Comparison of ENCODE assay signal across 1 cellular context in the genomic region with DNA sequence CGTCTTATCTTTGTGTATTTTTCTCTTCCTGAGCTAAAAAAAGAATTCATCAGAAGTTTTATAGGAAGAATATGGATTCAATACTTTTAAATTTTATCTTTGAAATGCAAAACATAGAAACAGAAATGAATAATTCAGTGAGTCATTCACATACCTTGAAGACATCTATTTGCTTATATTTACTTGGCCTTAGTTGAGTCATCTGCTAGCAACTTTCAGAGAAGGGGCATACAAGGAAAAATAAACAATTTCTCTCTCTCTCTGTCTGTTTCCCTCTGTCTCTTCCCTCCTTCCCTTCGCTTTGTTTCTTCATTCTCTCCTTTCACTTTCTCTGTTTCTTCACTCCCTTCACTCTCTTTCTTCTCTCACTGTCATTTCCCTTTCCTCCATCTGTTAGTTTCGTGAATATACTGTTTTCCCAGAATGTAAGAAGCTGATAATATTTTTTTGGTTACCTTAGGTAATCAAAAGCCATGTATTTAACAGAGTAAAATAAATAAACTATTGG.
TF ChIP-seq lines count a peak whose summit lies in the region.

No MANE protein-coding gene starts in this region.

TF ChIP-seq in WTC11, 78 proteins besides CTCF, POLR2A, EP300 and RAD21 (continued from another document):
- TF ChIP-seq E2F5 (CRISPR knock-in tag; IDR thresholded peaks at IDR 0.05): no peak
